ENCODE assay signal across 25 cellular contexts in the genomic region with DNA sequence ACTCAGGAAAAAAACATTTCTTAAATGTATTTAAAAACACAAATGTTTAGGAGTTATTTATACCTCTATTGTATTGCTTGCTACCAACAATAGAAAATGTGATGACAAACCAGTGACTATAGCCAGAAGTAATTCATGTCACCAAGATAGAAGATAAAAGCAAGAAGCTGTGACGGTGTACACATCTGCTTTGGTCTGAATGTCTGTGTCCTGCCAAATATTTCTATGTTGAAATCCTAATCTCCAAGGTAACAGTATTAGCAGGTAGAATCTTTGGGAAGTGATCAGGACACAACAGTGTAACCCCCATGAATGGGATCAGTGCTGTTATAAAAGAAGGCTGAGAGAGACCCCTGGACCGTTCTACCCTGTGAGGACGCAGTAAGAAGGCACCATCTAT.
"Had no signal": no experiment of that assay in that cellular context is flagged by ENCODE, and none has a peak within 500 bp of the region (broad histone marks: within the 10 kb centered on the region; RNA-seq: fewer than 3 reads in every experiment).

No MANE protein-coding gene starts in this region.

- H3K4me1 ChIP-seq: left ventricle myocardium inferior had no signal

- H3K4me3 Mint-ChIP-seq: mesothelial cell of epicardium had no signal

- H3K27ac ChIP-seq: coronary artery, dorsolateral prefrontal cortex, epithelial cell of prostate, esophagus squamous epithelium, gastrocnemius medialis, left ventricle myocardium inferior, lower lobe of right lung had no signal

- H3K9me3 Mint-ChIP-seq: mesothelial cell of epicardium had no signal

- H3K27me3 ChIP-seq: dorsolateral prefrontal cortex, esophagus squamous epithelium, gastrocnemius medialis, heart right ventricle had no signal

- H3K4me3 ChIP-seq: coronary artery, dorsolateral prefrontal cortex, esophagus squamous epithelium, gastrocnemius medialis, heart right ventricle, left ventricle myocardium inferior, lower lobe of right lung, mucosa of descending colon had no signal

- DNase-seq: dermis blood vessel endothelial cell; dorsolateral prefrontal cortex; effector CD4-positive, alpha-beta T cell; effector memory CD4-positive, alpha-beta T cell; erythroblast; esophagus squamous epithelium; foreskin fibroblast; foreskin melanocyte; gastrocnemius medialis; glutamatergic neuron; head of caudate nucleus; heart right ventricle; hippocampal formation; left cardiac atrium; left ventricle myocardium inferior; lower lobe of right lung; mesenchymal stem cell; mucosa of descending colon had no signal

- H3K27ac Mint-ChIP-seq: mesothelial cell of epicardium had no signal

- FAIRE-seq: colon, islet of Langerhans, keratinocyte had no signal

- H3K9me3 ChIP-seq: esophagus squamous epithelium, gastrocnemius medialis, heart right ventricle, left ventricle myocardium inferior, lower lobe of right lung, mucosa of descending colon had no signal

- ATAC-seq: esophagus mucosa, gastrocnemius medialis, heart right ventricle, left cardiac atrium, lower lobe of right lung had no signal
